18 cellular contexts compared by ENCODE assay signal in genomic region chr3:153881201-153881600, GRCh38.
DNase-seq lines count a peak whose midpoint lies in the region; ATAC-seq and TF ChIP-seq lines count a peak whose summit lies in the region.
"Had no signal": no experiment of that assay in that cellular context is flagged by ENCODE, and none has a peak within 500 bp of the region (broad histone marks: within the 10 kb centered on the region; RNA-seq: fewer than 3 reads in every experiment).

No MANE protein-coding gene starts in this region.

- CTCF ChIA-PET in Panc1 (lab: Charles Lee) = no interaction called here

- H3K4me1 ChIP-seq in Panc1 (ENCODE audit: control insufficient read depth, insufficient read depth, low read length) = no peaks in the 10 kb centered on the region

- TF ChIP-seq CTCF in Panc1 (IDR thresholded peaks at IDR 0.05) (no peak), epithelial cell of esophagus (IDR thresholded peaks at IDR 0.05; ENCODE audit: insufficient read depth, low read depth, low read length, missing control alignments) (no peak)

- DNase-seq in Caki2 (ENCODE audit: low read depth) (peak; percentile 25), Panc1 (ENCODE audit: low read depth, low spot score) (peak; percentile 20), epithelial cell of esophagus (ENCODE audit: low read depth) (peak; percentile 94), kidney tubule cell (ENCODE audit: low spot score) (peak; percentile 54), dermis blood vessel endothelial cell (no peak), NCI-H748 (lab: John Stamatoyannopoulos, UW; ENCODE audit: unreplicated experiment) (no peak), H7 (no peak), AG08396 (ENCODE audit: low spot score) (no peak)
- DNase-seq: CD4-positive, alpha-beta memory T cell; DND-41; GF-D8; KBM-7; NCI-H1105 treated with DMSO at 0.1 percent for 48 hours; NCI-H187 treated with DMSO at 0.1 percent for 48 hours; NCI-H2171; NCI-H446 treated with DMSO at 0.1 percent for 48 hours; NCI-H82; RPMI8226 had no signal

- H3K9me3 ChIP-seq in Panc1 (ENCODE audit: control insufficient read depth, insufficient read depth, low read depth, low read length) = no peaks in the 10 kb centered on the region; the same call in 1 of the 2 replicates

- H3K4me3 ChIP-seq in Panc1 (ENCODE audit: low read depth in 2 of 2, low read length in 2 of 2) (no peak overlapping the region), epithelial cell of esophagus (ENCODE audit: low read length) (no peak overlapping the region), H7 (ENCODE audit: insufficient read depth, low read depth, low read length) (no peak overlapping the region)

- POLR2A ChIA-PET in Panc1 (lab: Charles Lee) = no interaction called here

- in situ Hi-C loops in Caki2 (cut with HindIII; ENCODE audit: low pct_unique_long_range_greater_than_20kb, low sequenced_read_pairs) = no loop called here
- in situ Hi-C loops in Panc1 (cut with HindIII; ENCODE audit: low pct_unique_long_range_greater_than_20kb, low sequenced_read_pairs) = no loop called here

- H3K36me3 ChIP-seq in Panc1 (ENCODE audit: control insufficient read depth, insufficient read depth, low read length) (no peaks in the 10 kb centered on the region), H7 (replicated peaks; ENCODE audit: control insufficient read depth, insufficient read depth, low read length) (no peaks in the 10 kb centered on the region)

- intact Hi-C loops in Panc1 (cut with micrococcal nuclease; ENCODE audit: unreplicated experiment) = no loop called here

- ATAC-seq in Panc1 = no peak

- H3K27me3 ChIP-seq in Panc1 (ENCODE audit: control insufficient read depth, insufficient read depth, low read length) = no peaks in the 10 kb centered on the region
- no peaks in the 10 kb centered on the region for H3K27me3 ChIP-seq in H7 (ENCODE audit: control insufficient read depth, insufficient read depth, low read length)

- BruUV-seq in Panc1 (replicated peaks; lab: Mats Ljungman, UMichigan) = no TSS peak

- no peak overlapping the region for H3K27ac ChIP-seq in Panc1 (ENCODE audit: low read length)

Comparison
In these comparisons a context has a peak if more than half of its experiments do, and no peak if none do; other contexts are left out.
1. DNase-seq: peak in Caki2 (single experiment), Panc1 (single experiment), epithelial cell of esophagus (single experiment) and kidney tubule cell (single experiment); none in dermis blood vessel endothelial cell (single experiment), NCI-H748 (single experiment), H7 (single experiment) and AG08396 (single experiment).